ENCODE assay signal across 18 cellular contexts in the genomic region with DNA sequence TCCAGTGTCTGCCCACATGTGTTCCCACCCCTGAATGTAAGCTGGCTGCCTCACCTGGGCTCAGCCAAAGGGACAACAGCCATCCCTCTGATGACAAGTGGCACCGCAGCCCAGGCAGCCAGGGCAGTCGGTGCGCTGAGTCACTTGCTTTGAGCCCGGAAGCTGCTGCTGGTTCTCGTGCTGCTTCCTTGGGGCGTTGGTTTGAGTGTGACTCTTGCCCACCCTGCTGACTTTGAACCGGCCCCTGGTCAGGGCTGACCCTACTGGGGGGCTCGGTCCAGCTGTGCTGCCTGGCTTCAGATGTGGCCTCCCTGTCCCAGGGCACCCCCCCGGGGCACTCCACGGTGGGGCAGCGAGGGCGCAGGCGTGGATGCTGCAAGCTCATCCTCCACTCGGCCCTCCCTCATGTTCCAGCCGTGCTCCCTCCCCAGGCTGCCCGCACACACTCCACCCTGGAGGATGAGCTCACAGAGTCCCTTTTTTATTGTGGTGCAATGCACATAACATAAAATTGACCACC.
"Had no signal": no experiment of that assay in that cellular context is flagged by ENCODE, and none has a peak within 500 bp of the region (broad histone marks: within the 10 kb centered on the region; RNA-seq: fewer than 3 reads in every experiment).

No MANE protein-coding gene starts in this region.

- H3K4me3 ChIP-seq: colonic mucosa, left lung, transverse colon had no signal

- FAIRE-seq: endometrium, kidney had no signal

- H3K36me3 Mint-ChIP-seq: stimulated activated naive B cell treated with anti-CD40 and anti-IgM and Interleukin-4, amounts not matched to agents 10 μg/mL and 1 μg/mL and 100 μg/mL, for 72 hours had no signal

- H3K9me3 ChIP-seq: colonic mucosa, left lung, SK-N-SH, transverse colon had no signal

- H3K27me3 ChIP-seq: colonic mucosa, left lung, transverse colon had no signal

- H3K9ac ChIP-seq: parathyroid adenoma, SK-N-SH had no signal

- ATAC-seq: activated CD8-positive, alpha-beta T cell treated with anti-CD3 and anti-CD28 coated beads for 36 hours; left lung; stimulated activated naive B cell treated with anti-CD40 and anti-IgM and Interleukin-4, amounts not matched to agents 10 μg/mL and 1 μg/mL and 100 μg/mL, for 72 hours; WTC11 had no signal

- H2AFZ ChIP-seq: parathyroid adenoma had no signal

- H3K4me3 Mint-ChIP-seq: activated CD8-positive, alpha-beta T cell treated with anti-CD3 and anti-CD28 coated beads for 36 hours; activated naive CD4-positive, alpha-beta T cell treated with anti-CD3 and anti-CD28 coated beads, Interleukin-2, amount 50 U/mL, for 24 hours; stimulated activated naive B cell treated with anti-CD40 and anti-IgM and Interleukin-4, amounts not matched to agents 10 μg/mL and 1 μg/mL and 100 μg/mL, for 72 hours; WTC11 had no signal

- H3K27ac Mint-ChIP-seq: activated CD8-positive, alpha-beta T cell treated with anti-CD3 and anti-CD28 coated beads for 36 hours; activated naive CD4-positive, alpha-beta T cell treated with anti-CD3 and anti-CD28 coated beads, Interleukin-2, amount 50 U/mL, for 24 hours; stimulated activated naive B cell treated with anti-CD40 and anti-IgM and Interleukin-4, amounts not matched to agents 10 μg/mL and 1 μg/mL and 100 μg/mL, for 72 hours; WTC11 had no signal

- H3K36me3 ChIP-seq: colonic mucosa, left lung, transverse colon had no signal

- H3K4me1 Mint-ChIP-seq: activated naive CD4-positive, alpha-beta T cell treated with anti-CD3 and anti-CD28 coated beads, Interleukin-2, amount 50 U/mL, for 24 hours; stimulated activated naive B cell treated with anti-CD40 and anti-IgM and Interleukin-4, amounts not matched to agents 10 μg/mL and 1 μg/mL and 100 μg/mL, for 72 hours; WTC11 had no signal

- H3K4me1 ChIP-seq: colonic mucosa, left lung, transverse colon had no signal

- H3K9me3 Mint-ChIP-seq: activated CD8-positive, alpha-beta T cell treated with anti-CD3 and anti-CD28 coated beads for 36 hours; activated naive CD4-positive, alpha-beta T cell treated with anti-CD3 and anti-CD28 coated beads, Interleukin-2, amount 50 U/mL, for 24 hours had no signal

- H3K27ac ChIP-seq: colonic mucosa, left lung, parathyroid adenoma, transverse colon had no signal

- H3K27me3 Mint-ChIP-seq: activated CD8-positive, alpha-beta T cell treated with anti-CD3 and anti-CD28 coated beads for 36 hours; activated naive CD4-positive, alpha-beta T cell treated with anti-CD3 and anti-CD28 coated beads, Interleukin-2, amount 50 U/mL, for 24 hours; stimulated activated naive B cell treated with anti-CD40 and anti-IgM and Interleukin-4, amounts not matched to agents 10 μg/mL and 1 μg/mL and 100 μg/mL, for 72 hours had no signal

- DNase-seq: activated CD4-positive, alpha-beta T cell treated with anti-CD3 and anti-CD28 coated beads for 4 hours; activated CD8-positive, alpha-beta T cell treated with anti-CD3 and anti-CD28 coated beads for 36 hours; activated effector memory CD4-positive, alpha-beta T cell treated with anti-CD3 and anti-CD28 coated beads, Interleukin-2, amount 50 U/mL, for 16 hours; activated T-cell treated with anti-CD3 and anti-CD28 coated beads, Interleukin-2, amount 50 U/mL, for 48 hours; caudate nucleus; colonic mucosa; hypothalamus; kidney; left lung; SK-N-SH; stimulated activated CD4-positive, alpha-beta T cell treated with anti-CD3 and anti-CD28 coated beads, Interleukin-2, amount 100 ng/mL, for 48 hours; stimulated activated naive B cell treated with anti-CD40 and anti-IgM and Interleukin-4, amounts not matched to agents 10 μg/mL and 1 μg/mL and 100 μg/mL, for 72 hours; substantia nigra; transverse colon had no signal

- H3K4me2 ChIP-seq: SK-N-SH had no signal
